ENCODE assay signal across 8 cellular contexts in the genomic region with DNA sequence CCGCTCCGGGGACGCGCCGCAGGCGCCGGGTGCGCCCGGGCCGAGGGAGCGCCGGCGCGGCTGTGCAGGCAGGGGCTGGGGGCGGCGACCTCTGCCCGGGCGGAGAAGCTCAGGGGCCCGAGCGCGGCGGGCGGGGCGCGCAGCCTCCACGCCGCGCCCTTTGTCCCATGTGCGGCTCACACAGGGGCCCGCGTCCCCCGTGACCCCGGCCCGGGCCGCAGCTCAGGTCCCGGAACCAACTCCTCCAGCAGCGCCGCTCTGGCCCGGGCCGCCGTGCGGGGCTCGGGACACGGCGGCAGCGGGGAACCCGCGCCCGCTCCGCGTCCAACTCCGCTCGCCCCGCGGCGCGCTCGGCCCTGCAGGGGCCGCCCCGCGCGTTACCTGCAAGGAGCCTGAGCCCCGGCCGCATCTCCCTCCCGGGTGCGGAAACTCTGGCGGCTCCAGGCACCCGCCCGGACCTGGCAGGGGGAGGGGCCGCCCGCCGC. TPM values are rescaled to one million over a fixed set of nuclear protein-coding genes. Genes with fewer than 3 reads are reported as not detected.
DNase-seq lines count a peak whose midpoint lies in the region; ATAC-seq, FAIRE-seq and TF ChIP-seq lines count a peak whose summit lies in the region.

A gene with protein sequence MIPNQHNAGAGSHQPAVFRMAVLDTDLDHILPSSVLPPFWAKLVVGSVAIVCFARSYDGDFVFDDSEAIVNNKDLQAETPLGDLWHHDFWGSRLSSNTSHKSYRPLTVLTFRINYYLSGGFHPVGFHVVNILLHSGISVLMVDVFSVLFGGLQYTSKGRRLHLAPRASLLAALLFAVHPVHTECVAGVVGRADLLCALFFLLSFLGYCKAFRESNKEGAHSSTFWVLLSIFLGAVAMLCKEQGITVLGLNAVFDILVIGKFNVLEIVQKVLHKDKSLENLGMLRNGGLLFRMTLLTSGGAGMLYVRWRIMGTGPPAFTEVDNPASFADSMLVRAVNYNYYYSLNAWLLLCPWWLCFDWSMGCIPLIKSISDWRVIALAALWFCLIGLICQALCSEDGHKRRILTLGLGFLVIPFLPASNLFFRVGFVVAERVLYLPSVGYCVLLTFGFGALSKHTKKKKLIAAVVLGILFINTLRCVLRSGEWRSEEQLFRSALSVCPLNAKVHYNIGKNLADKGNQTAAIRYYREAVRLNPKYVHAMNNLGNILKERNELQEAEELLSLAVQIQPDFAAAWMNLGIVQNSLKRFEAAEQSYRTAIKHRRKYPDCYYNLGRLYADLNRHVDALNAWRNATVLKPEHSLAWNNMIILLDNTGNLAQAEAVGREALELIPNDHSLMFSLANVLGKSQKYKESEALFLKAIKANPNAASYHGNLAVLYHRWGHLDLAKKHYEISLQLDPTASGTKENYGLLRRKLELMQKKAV (minus strand): TSS at position 433 of the 485 bp plus-strand sequence. CDS start 4,433 bp downstream, outside the sequence.

- DNase-seq in CD4-positive, CD25-positive, alpha-beta regulatory T cell = no peak
- DNase-seq in activated CD8-positive, alpha-beta T cell treated with anti-CD3 and anti-CD28 coated beads for 36 hours = no peak
- DNase-seq in frontal cortex (ENCODE audit: low spot score in 2 of 2) (no peak), pulmonary artery endothelial cell (ENCODE audit: low read depth, low spot score) (no peak), LoVo (ENCODE audit: low spot score) (no peak), NAMALWA (ENCODE audit: low spot score) (no peak)

- peak within 1 kb of the TSS; percentile 93 to 98 (median 97) for H3K4me3 Mint-ChIP-seq in CD4-positive, CD25-positive, alpha-beta regulatory T cell
- peak within 1 kb of the TSS; percentile 88 for H3K4me3 Mint-ChIP-seq in activated CD8-positive, alpha-beta T cell treated with anti-CD3 and anti-CD28 coated beads for 36 hours

- peaks cover 20 to 34% (median 27%) of the 10 kb centered on the region in 4 donors for H3K4me1 Mint-ChIP-seq in CD4-positive, CD25-positive, alpha-beta regulatory T cell
- H3K4me1 Mint-ChIP-seq in activated CD8-positive, alpha-beta T cell treated with anti-CD3 and anti-CD28 coated beads for 36 hours (ENCODE audit: low read depth) = peaks cover 25% of the 10 kb centered on the region

- H3K36me3 ChIP-seq in CD4-positive, CD25-positive, alpha-beta regulatory T cell (ENCODE audit: control insufficient read depth, insufficient read depth, low read length) = peaks cover 2% of the 10 kb centered on the region

- FAIRE-seq in frontal cortex (lab: Jason Lieb, UNC) = no peak

- H3K27me3 ChIP-seq in CD4-positive, CD25-positive, alpha-beta regulatory T cell (ENCODE audit: control insufficient read depth, insufficient read depth, low read length) = no peaks in the 10 kb centered on the region

- intact Hi-C loops in activated CD8-positive, alpha-beta T cell treated with anti-CD3 and anti-CD28 coated beads for 36 hours (cut with micrococcal nuclease) = loop anchor here (5.0 kb wide), 1 partner anchor 87 kb away; a partner anchor contains a TSS

- no peaks in the 10 kb centered on the region for H3K9me3 ChIP-seq in CD4-positive, CD25-positive, alpha-beta regulatory T cell (ENCODE audit: control insufficient read depth in 2 of 2, low read length in 2 of 2)

- CTCF ChIA-PET in activated CD8-positive, alpha-beta T cell treated with anti-CD3 and anti-CD28 coated beads for 36 hours (lab: Charles Lee) = interaction anchor here (0.9 to 1.6 kb wide), 5 partner anchors 10 to 102 kb away, joined by 3 to 7 read pairs (median 6); a partner anchor contains a TSS

- POLR2A ChIA-PET in activated CD8-positive, alpha-beta T cell treated with anti-CD3 and anti-CD28 coated beads for 36 hours (lab: Charles Lee) = interaction anchor here (0.7 to 1.3 kb wide), 5 partner anchors 10 to 816 kb away, joined by 3 to 4 read pairs (median 4); no protein-coding TSS in a partner anchor

- peaks cover 4% of the 10 kb centered on the region for H3K36me3 Mint-ChIP-seq in CD4-positive, CD25-positive, alpha-beta regulatory T cell
- H3K36me3 Mint-ChIP-seq in activated CD8-positive, alpha-beta T cell treated with anti-CD3 and anti-CD28 coated beads for 36 hours (ENCODE audit: low read depth) = peaks cover 4% of the 10 kb centered on the region

- H3K9me3 Mint-ChIP-seq in CD4-positive, CD25-positive, alpha-beta regulatory T cell = no peaks in the 10 kb centered on the region
- no peaks in the 10 kb centered on the region for H3K9me3 Mint-ChIP-seq in activated CD8-positive, alpha-beta T cell treated with anti-CD3 and anti-CD28 coated beads for 36 hours

- peak within 1 kb of the TSS; percentile 86 for H3K4me3 ChIP-seq in CD4-positive, CD25-positive, alpha-beta regulatory T cell (ENCODE audit: low read depth, low read length)

- H3K27ac Mint-ChIP-seq in CD4-positive, CD25-positive, alpha-beta regulatory T cell = peak within 1 kb of the TSS; percentile 88 to 93 (median 92)
- H3K27ac Mint-ChIP-seq in activated CD8-positive, alpha-beta T cell treated with anti-CD3 and anti-CD28 coated beads for 36 hours = peak within 1 kb of the TSS; percentile 94

- no peak for TF ChIP-seq CTCF in activated CD8-positive, alpha-beta T cell treated with anti-CD3 and anti-CD28 coated beads for 36 hours (IDR thresholded peaks at IDR 0.05)

- peak within 1 kb of the TSS; percentile 82 for H3K27ac ChIP-seq in CD4-positive, CD25-positive, alpha-beta regulatory T cell (ENCODE audit: insufficient read depth, low read length, poor library complexity, severe bottlenecking)

- peaks cover 20% of the 10 kb centered on the region for H3K4me1 ChIP-seq in CD4-positive, CD25-positive, alpha-beta regulatory T cell (ENCODE audit: control insufficient read depth, insufficient read depth, low read length, poor library complexity, severe bottlenecking)

- peaks cover 9% of the 10 kb centered on the region for H3K27me3 Mint-ChIP-seq in CD4-positive, CD25-positive, alpha-beta regulatory T cell
- peaks cover 6% of the 10 kb centered on the region for H3K27me3 Mint-ChIP-seq in activated CD8-positive, alpha-beta T cell treated with anti-CD3 and anti-CD28 coated beads for 36 hours

- peak; percentile 10 to 18 for ATAC-seq in CD4-positive, CD25-positive, alpha-beta regulatory T cell (ENCODE audit: low read depth in 2 of 2)
- ATAC-seq in GM19397 (IDR thresholded peaks at IDR 0.05; ENCODE audit: unreplicated experiment) = peak; percentile 46
- ATAC-seq in HG03442 (IDR thresholded peaks at IDR 0.05; ENCODE audit: unreplicated experiment) = peak; percentile 37
- peak; percentile 38 for ATAC-seq in activated CD8-positive, alpha-beta T cell treated with anti-CD3 and anti-CD28 coated beads for 36 hours

RNA-seq across cellular contexts. Expression of the gene that starts here (rescaled TPM):
- total RNA-seq in CD4-positive, CD25-positive, alpha-beta regulatory T cell = 10.5 TPM
- polyA plus RNA-seq in CD4-positive, CD25-positive, alpha-beta regulatory T cell = 1 to 10 TPM; 2.5 to 5.5 (median 4.8) TPM
- 10 to 100 TPM; 13.3 to 16.1 TPM for total RNA-seq in activated CD8-positive, alpha-beta T cell treated with anti-CD3 and anti-CD28 coated beads for 36 hours
- total RNA-seq in frontal cortex (73.0 TPM), pulmonary artery endothelial cell (31.1 and 44.8 TPM in 2 replicates)
